Comparison of ENCODE assay signal across 1 cellular context in the genomic region with DNA sequence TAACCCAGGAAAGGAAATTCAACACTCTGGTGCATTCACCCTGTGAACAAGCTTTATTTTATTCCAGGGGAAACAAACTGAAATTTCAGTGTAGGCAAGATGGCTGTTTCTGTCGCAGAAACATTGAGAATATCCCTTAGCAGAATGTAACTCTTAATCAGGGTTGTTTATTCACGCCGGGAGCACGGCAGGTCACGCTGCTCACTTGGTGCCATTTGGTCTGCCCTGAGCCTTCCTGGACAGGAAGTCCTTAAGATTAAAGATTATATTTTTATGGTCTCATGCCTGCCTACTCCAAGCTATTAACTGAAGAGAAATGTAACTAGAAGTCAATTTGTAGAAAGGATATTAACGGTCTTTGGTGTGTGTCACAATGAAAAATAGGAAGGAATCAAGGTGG.
TF ChIP-seq lines count a peak whose summit lies in the region.

No MANE protein-coding gene starts in this region.

TF ChIP-seq in HepG2, 621 proteins besides CTCF, POLR2A, EP300 and RAD21 (continued from another document):
- TF ChIP-seq ZBTB20 (CRISPR knock-in tag; IDR thresholded peaks at IDR 0.05; ENCODE audit: borderline replicate concordance, low read depth) (no peak), TOPORS (CRISPR knock-in tag; IDR thresholded peaks at IDR 0.05) (no peak), NFYB (CRISPR knock-in tag; IDR thresholded peaks at IDR 0.05) (no peak), YEATS4 (CRISPR knock-in tag; IDR thresholded peaks at IDR 0.05; ENCODE audit: borderline replicate concordance) (no peak), LCORL (IDR thresholded peaks at IDR 0.05) (no peak), LCORL (CRISPR knock-in tag; IDR thresholded peaks at IDR 0.05) (no peak), ZNF44 (CRISPR knock-in tag; IDR thresholded peaks at IDR 0.05) (no peak), ZMYM4 (CRISPR knock-in tag; IDR thresholded peaks at IDR 0.05) (no peak)
- TF ChIP-seq, protein P1, sequence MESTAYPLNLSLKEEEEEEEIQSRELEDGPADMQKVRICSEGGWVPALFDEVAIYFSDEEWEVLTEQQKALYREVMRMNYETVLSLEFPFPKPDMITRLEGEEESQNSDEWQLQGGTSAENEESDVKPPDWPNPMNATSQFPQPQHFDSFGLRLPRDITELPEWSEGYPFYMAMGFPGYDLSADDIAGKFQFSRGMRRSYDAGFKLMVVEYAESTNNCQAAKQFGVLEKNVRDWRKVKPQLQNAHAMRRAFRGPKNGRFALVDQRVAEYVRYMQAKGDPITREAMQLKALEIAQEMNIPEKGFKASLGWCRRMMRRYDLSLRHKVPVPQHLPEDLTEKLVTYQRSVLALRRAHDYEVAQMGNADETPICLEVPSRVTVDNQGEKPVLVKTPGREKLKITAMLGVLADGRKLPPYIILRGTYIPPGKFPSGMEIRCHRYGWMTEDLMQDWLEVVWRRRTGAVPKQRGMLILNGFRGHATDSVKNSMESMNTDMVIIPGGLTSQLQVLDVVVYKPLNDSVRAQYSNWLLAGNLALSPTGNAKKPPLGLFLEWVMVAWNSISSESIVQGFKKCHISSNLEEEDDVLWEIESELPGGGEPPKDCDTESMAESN (CRISPR knock-in tag; conservative IDR thresholded peaks at IDR 0.05): no peak
- TF ChIP-seq, protein P2, sequence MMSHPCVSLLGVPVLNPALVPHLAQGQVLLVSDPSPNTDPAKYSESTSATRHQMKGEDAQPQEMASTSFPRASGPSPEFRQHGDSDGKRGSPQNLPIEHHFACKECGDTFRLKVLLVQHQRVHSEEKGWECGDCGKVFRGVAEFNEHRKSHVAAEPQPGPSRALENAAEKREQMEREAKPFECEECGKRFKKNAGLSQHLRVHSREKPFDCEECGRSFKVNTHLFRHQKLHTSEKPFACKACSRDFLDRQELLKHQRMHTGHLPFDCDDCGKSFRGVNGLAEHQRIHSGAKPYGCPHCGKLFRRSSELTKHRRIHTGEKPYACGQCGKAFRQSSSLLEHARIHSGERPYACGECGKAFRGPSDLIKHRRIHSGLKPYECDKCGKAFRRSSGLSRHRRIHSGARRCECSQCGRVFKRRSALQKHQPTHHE (CRISPR knock-in tag; IDR thresholded peaks at IDR 0.05; ENCODE audit: borderline replicate concordance): no peak
